Comparison of ENCODE assay signal across 22 cellular contexts in the genomic region with DNA sequence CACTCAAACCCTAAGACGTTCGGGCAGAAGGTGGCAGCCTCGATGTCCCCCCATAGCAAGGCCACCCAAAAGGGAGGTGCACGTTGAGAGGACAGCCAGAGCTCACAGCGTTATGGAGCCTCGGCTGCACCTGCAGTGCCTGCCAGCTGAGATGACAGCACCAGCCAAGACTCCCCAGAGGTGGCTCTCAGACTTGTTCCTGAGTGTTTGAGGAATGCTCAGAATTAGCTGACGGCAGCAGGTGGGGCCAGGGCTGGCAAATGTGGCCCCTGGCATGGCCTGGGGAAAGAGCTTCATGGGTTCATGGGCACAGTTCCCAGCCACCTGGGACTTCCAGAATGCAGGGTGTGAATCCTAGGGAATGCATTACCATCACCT.
DNase-seq lines count a peak whose midpoint lies in the region; ATAC-seq and TF ChIP-seq lines count a peak whose summit lies in the region.
"Had no signal": no experiment of that assay in that cellular context is flagged by ENCODE, and none has a peak within 500 bp of the region (broad histone marks: within the 10 kb centered on the region; RNA-seq: fewer than 3 reads in every experiment).

No MANE protein-coding gene starts in this region.

- H3K27me3 ChIP-seq in foreskin keratinocyte (no peaks in the 10 kb centered on the region), testis (no peaks in the 10 kb centered on the region)
- H3K27me3 ChIP-seq: dorsolateral prefrontal cortex, pancreas had no signal

- H3K4me1 ChIP-seq in HEK293 (ENCODE audit: control insufficient read depth, insufficient read depth, low read length) = no peaks in the 10 kb centered on the region
- H3K4me1 ChIP-seq in foreskin keratinocyte = peaks cover 6% of the 10 kb centered on the region
- no peaks in the 10 kb centered on the region for H3K4me1 ChIP-seq in testis
- H3K4me1 ChIP-seq: pancreas had no signal

- H3K9me3 ChIP-seq in HEK293 (ENCODE audit: control insufficient read depth, insufficient read depth, low read depth, low read length) (no peaks in the 10 kb centered on the region), testis (no peaks in the 10 kb centered on the region)
- H3K9me3 ChIP-seq: pancreas, SK-N-SH had no signal

- intact Hi-C loops in testis (cut with DNase I; ENCODE audit: low total_unique reads) = no loop called here

- ATAC-seq in foreskin keratinocyte (peak; percentile 72), esophagus mucosa (no peak)
- ATAC-seq: activated naive CD8-positive, alpha-beta T cell treated with anti-CD3 and anti-CD28 coated beads, Interleukin-2, amount 50 U/mL, for 24 hours; GM23338 had no signal

- H3K27ac ChIP-seq in HEK293 (ENCODE audit: extremely low read depth, low read depth, low read length) (no peak overlapping the region), RWPE1 (no peak overlapping the region), foreskin keratinocyte (no peak overlapping the region), testis (no peak overlapping the region)
- H3K27ac ChIP-seq: pancreas had no signal

- CTCF ChIA-PET in HEK293 (lab: Yijun Ruan, JAX) (interaction anchor here (0.7 kb wide), 1 partner anchor 18 kb away, joined by 3 read pairs; no protein-coding TSS in a partner anchor), RWPE1 (lab: Yijun Ruan, JAX) (interaction anchor here (0.6 kb wide), 2 partner anchors 140 to 275 kb away, joined by 3 to 5 read pairs; no protein-coding TSS in a partner anchor), GM10248 (lab: Yijun Ruan, JAX) (interaction anchor here (2.1 to 4.5 kb wide), 2 partner anchors 15 to 645 kb away, joined by 4 to 29 read pairs; no protein-coding TSS in a partner anchor)

- 80 to 82% methylated on average over 6 to 7 of the region's 7 CpGs for WGBS in testis, 2 donors

- POLR2A ChIA-PET in HEK293 (lab: Yijun Ruan, JAX) (no interaction called here), RWPE1 (lab: Yijun Ruan, JAX; ENCODE audit: low non-redundant PET) (no interaction called here), GM10248 (lab: Yijun Ruan, JAX) (no interaction called here)

- DNase-seq in RWPE1 (ENCODE audit: low spot score) (peak; percentile 28), foreskin keratinocyte (peak; percentile 74 to 89), testis (peak; percentile 4), GM10248 (ENCODE audit: extremely low spot score) (no peak), NCI-H2029 (lab: John Stamatoyannopoulos, UW) (no peak)
- DNase-seq: activated CD4-positive, alpha-beta memory T cell treated with anti-CD3 and anti-CD28 coated beads, Interleukin-2, amount 10 ng/mL, durations not matched to agents 7 days and 5 days; activated CD4-positive, alpha-beta T cell treated with anti-CD3 and anti-CD28 coated beads for 1 hour; activated gamma-delta T cell treated with Interleukin-2 at 50 U/mL for 16 hours; activated naive CD8-positive, alpha-beta T cell treated with anti-CD3 and anti-CD28 coated beads, Interleukin-2, amount 50 U/mL, for 24 hours; activated T-cell treated with anti-CD3 and anti-CD28 coated beads, Interleukin-2, amount 50 U/mL, for 24 hours; EL; NCI-H1092 treated with DMSO at 0.1 percent for 48 hours; NCI-H187 treated with DMSO at 0.1 percent for 48 hours; NCI-H226; NCI-H774; nephron progenitor cell; SK-N-SH had no signal

- no peak for TF ChIP-seq POLR2A in testis (IDR thresholded peaks at IDR 0.05)

- H3K4me3 ChIP-seq in HEK293 (ENCODE audit: low read depth, low read length) = no peak overlapping the region
- no peak overlapping the region for H3K4me3 ChIP-seq in testis
- H3K4me3 ChIP-seq: dorsolateral prefrontal cortex, GM23338, pancreas had no signal

- TF ChIP-seq CTCF in HEK293 (tag by site-specific recombination; IDR thresholded peaks at IDR 0.05) (no peak), RWPE1 (conservative IDR thresholded peaks at IDR 0.05; ENCODE audit: low read depth) (no peak), foreskin keratinocyte (conservative IDR thresholded peaks at IDR 0.05) (no peak), testis (IDR thresholded peaks at IDR 0.05) (no peak), GM10248 (IDR thresholded peaks at IDR 0.05; ENCODE audit: control extremely low read depth, extremely low read depth, low read depth, missing control alignments) (no peak)

- H3K36me3 ChIP-seq in HEK293 (ENCODE audit: control insufficient read depth in 2 of 2, insufficient read depth in 1 of 2, low read length in 2 of 2) (no peaks in the 10 kb centered on the region), testis (ENCODE audit: low read depth, missing control alignments) (no peaks in the 10 kb centered on the region)
- H3K36me3 ChIP-seq: pancreas had no signal

TF ChIP-seq in HEK293, 187 proteins besides CTCF, POLR2A, EP300 and RAD21:
- TF ChIP-seq BCL11A (tag by site-specific recombination; IDR thresholded peaks at IDR 0.05; ENCODE audit: low read depth) = no peak
- 0 out of 2 replicates have a peak, but pooled peaks have one; percentile 21 for TF ChIP-seq ZNF600 (tag by site-specific recombination; IDR thresholded peaks at IDR 0.05)
TF ChIP-seq in HEK293: peak in this region for 1.

Comparison
In these comparisons a context has a peak if more than half of its experiments do, and no peak if none do; other contexts are left out.
1. DNase-seq: peak in RWPE1 (single experiment), foreskin keratinocyte (2 of 2) and testis (single experiment); none in GM10248 (single experiment) and NCI-H2029 (single experiment).